33 cellular contexts compared by ENCODE assay signal in genomic region chr10:74691164-74691563, GRCh38.
"Had no signal": no experiment of that assay in that cellular context is flagged by ENCODE, and none has a peak within 500 bp of the region (broad histone marks: within the 10 kb centered on the region; RNA-seq: fewer than 3 reads in every experiment).

No MANE protein-coding gene starts in this region.

- H3K4me1 ChIP-seq: adrenal gland, ascending aorta, body of pancreas, breast epithelium had no signal

- FAIRE-seq: astrocyte, bronchial epithelial cell, colon had no signal

- H3K36me3 ChIP-seq: adrenal gland, brain microvascular endothelial cell, breast epithelium, cardiac muscle cell had no signal

- H3K27ac ChIP-seq: adrenal gland, ascending aorta, body of pancreas, brain microvascular endothelial cell, breast epithelium, cardiac muscle cell had no signal

- H3K4me3 ChIP-seq: adrenal gland, ascending aorta, body of pancreas, breast epithelium, cardiac muscle cell had no signal

- DNase-seq: activated effector memory CD4-positive, alpha-beta T cell treated with anti-CD3 and anti-CD28 coated beads, Interleukin-2, amount 50 U/mL, for 16 hours; activated effector memory CD4-positive, alpha-beta T cell treated with Interleukin-2 at 50 U/mL for 16 hours; activated gamma-delta T cell; activated gamma-delta T cell treated with Interleukin-2 at 50 U/mL for 16 hours; activated naive CD4-positive, alpha-beta T cell; activated naive CD4-positive, alpha-beta T cell treated with anti-CD3 and anti-CD28 coated beads for 36 hours; activated naive CD4-positive, alpha-beta T cell treated with anti-CD3 and anti-CD28 coated beads, Interleukin-2, amount 10 ng/mL, durations not matched to agents 7 days and 5 days; activated naive CD4-positive, alpha-beta T cell treated with anti-CD3 and anti-CD28 coated beads, Interleukin-2, amount 50 U/mL, for 16 hours; activated naive CD4-positive, alpha-beta T cell treated with Interleukin-2 at 50 U/mL for 16 hours; activated naive CD8-positive, alpha-beta T cell treated with anti-CD3 and anti-CD28 coated beads for 36 hours; activated naive CD8-positive, alpha-beta T cell treated with anti-CD3 and anti-CD28 coated beads, Interleukin-2, amount 10 ng/mL, durations not matched to agents 7 days and 5 days; activated naive CD8-positive, alpha-beta T cell treated with anti-CD3 and anti-CD28 coated beads, Interleukin-2, amount 50 U/mL, for 24 hours; activated T-cell treated with anti-CD3 and anti-CD28 coated beads, Interleukin-2, amount 50 U/mL, for 4 hours; activated T-cell treated with anti-CD3 and anti-CD28 coated beads, Interleukin-2, amount 50 U/mL, for 48 hours; activated T-cell treated with anti-CD3 and anti-CD28 coated beads, Interleukin-2, amount 50 U/mL, for 72 hours; adrenal gland; amniotic stem cell; amygdala; anterior cingulate cortex; aorta; body of pancreas; brain microvascular endothelial cell; caudate nucleus; central memory CD4-positive, alpha-beta T cell; cerebellar nuclear complex had no signal

- H3K9me3 ChIP-seq: adrenal gland, ascending aorta, body of pancreas, breast epithelium had no signal

- ATAC-seq: activated naive CD4-positive, alpha-beta T cell treated with anti-CD3 and anti-CD28 coated beads, Interleukin-2, amount 50 U/mL, for 72 hours; activated naive CD8-positive, alpha-beta T cell treated with anti-CD3 and anti-CD28 coated beads, Interleukin-2, amount 50 U/mL, for 24 hours; activated T-cell treated with anti-CD3 and anti-CD28 coated beads, Interleukin-2, amount 50 U/mL, for 4 hours; activated T-cell treated with anti-CD3 and anti-CD28 coated beads, Interleukin-2, amount 50 U/mL, for 72 hours; activated T-helper 17 cell treated with anti-CD3 and anti-CD28 coated beads, Interleukin-2, amount 50 U/mL, for 72 hours; body of pancreas had no signal

- H3K27me3 ChIP-seq: adrenal gland, ascending aorta, body of pancreas, brain microvascular endothelial cell, breast epithelium, cardiac muscle cell had no signal
